Comparison of ENCODE assay signal across 3 cellular contexts in genomic region chr4:185465707-185466106, GRCh38.
TF ChIP-seq lines count a peak whose summit lies in the region.

No MANE protein-coding gene starts in this region.

TF ChIP-seq in HEK293, 187 proteins besides CTCF, POLR2A, EP300 and RAD21:
- no peak for TF ChIP-seq KLF8 (tag by site-specific recombination; IDR thresholded peaks at IDR 0.05)
- TF ChIP-seq ATF2 (tag by site-specific recombination; IDR thresholded peaks at IDR 0.05; ENCODE audit: low read depth), result peak; percentile 74

TF ChIP-seq in IMR-90, 13 proteins besides CTCF, POLR2A, EP300 and RAD21:
- no peak for TF ChIP-seq USF2 (IDR thresholded peaks at IDR 0.05; ENCODE audit: low read depth, low read length)

TF ChIP-seq in GM23338, 12 proteins besides CTCF, POLR2A, EP300 and RAD21:
- TF ChIP-seq ZNF331 (CRISPR knock-in tag; IDR thresholded peaks at IDR 0.05; ENCODE audit: low read depth) (no peak), REST (IDR thresholded peaks at IDR 0.05; ENCODE audit: unreplicated experiment) (no peak)
- TF ChIP-seq, protein P1, sequence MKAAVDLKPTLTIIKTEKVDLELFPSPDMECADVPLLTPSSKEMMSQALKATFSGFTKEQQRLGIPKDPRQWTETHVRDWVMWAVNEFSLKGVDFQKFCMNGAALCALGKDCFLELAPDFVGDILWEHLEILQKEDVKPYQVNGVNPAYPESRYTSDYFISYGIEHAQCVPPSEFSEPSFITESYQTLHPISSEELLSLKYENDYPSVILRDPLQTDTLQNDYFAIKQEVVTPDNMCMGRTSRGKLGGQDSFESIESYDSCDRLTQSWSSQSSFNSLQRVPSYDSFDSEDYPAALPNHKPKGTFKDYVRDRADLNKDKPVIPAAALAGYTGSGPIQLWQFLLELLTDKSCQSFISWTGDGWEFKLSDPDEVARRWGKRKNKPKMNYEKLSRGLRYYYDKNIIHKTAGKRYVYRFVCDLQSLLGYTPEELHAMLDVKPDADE (IDR thresholded peaks at IDR 0.05), result no peak
TF ChIP-seq in GM23338: peak in this region for 0.
